12 cellular contexts compared by ENCODE assay signal in the genomic region with DNA sequence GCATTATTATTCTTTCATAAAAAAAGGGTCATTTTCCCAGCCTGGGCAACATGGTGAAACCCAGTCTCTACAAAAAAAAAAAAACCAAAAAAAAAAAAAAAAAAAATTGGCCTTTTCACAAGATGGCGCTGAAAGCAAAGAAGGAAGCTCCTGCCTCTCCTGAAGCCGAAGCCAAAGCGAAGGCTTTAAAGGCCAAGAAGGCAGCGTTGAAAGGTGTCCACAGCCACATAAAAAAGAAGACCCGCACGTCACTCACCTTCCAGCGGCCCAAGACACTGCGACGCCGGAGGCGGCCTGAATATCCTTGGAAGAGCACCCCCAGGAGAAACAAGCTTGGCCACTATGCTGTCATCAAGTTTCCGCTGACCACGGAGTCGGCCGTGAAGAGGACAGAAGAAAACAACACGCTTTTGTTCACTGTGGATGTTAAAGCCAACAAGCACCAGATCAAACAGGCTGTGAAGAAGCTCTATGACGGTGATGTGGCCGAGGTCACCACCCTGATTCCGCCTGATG. TPM values are rescaled to one million over a fixed set of nuclear protein-coding genes. Genes with fewer than 3 reads are reported as not detected.
DNase-seq lines count a peak whose midpoint lies in the region; ATAC-seq and TF ChIP-seq lines count a peak whose summit lies in the region.
"Had no signal": no experiment of that assay in that cellular context is flagged by ENCODE, and none has a peak within 500 bp of the region (broad histone marks: within the 10 kb centered on the region; RNA-seq: fewer than 3 reads in every experiment).

No MANE protein-coding gene starts in this region.

- TF ChIP-seq CTCF in A673 (conservative IDR thresholded peaks at IDR 0.05; ENCODE audit: low read depth, low read length) = 0 out of 2 replicates have a peak, but pooled peaks have one; percentile 23
- TF ChIP-seq CTCF in KMS-11 (conservative IDR thresholded peaks at IDR 0.05; ENCODE audit: low read depth, low read length) = no peak
- peak; percentile 43 for TF ChIP-seq CTCF in neural cell (IDR thresholded peaks at IDR 0.05; ENCODE audit: poor library complexity, severe bottlenecking)
- TF ChIP-seq CTCF in upper lobe of left lung (IDR thresholded peaks at IDR 0.05) = no peak

- TF ChIP-seq RAD21 in neural cell (conservative IDR thresholded peaks at IDR 0.05) = peak; percentile 48

- no peak for ATAC-seq in upper lobe of left lung (ENCODE audit: low FRiP score in 2 of 2)
- no peak for ATAC-seq in GM21529 (IDR thresholded peaks at IDR 0.05; ENCODE audit: unreplicated experiment)
- no peak for ATAC-seq in activated CD8-positive, alpha-beta memory T cell treated with anti-CD3 and anti-CD28 coated beads, Interleukin-2, amount 10 ng/mL, durations not matched to agents 7 days and 5 days
- ATAC-seq: CD8-positive, alpha-beta T cell had no signal

- peaks cover 2% of the 10 kb centered on the region for H3K9me3 Mint-ChIP-seq in activated CD8-positive, alpha-beta memory T cell treated with anti-CD3 and anti-CD28 coated beads, Interleukin-2, amount 10 ng/mL, durations not matched to agents 7 days and 5 days (ENCODE audit: low read depth)
- H3K9me3 Mint-ChIP-seq: CD8-positive, alpha-beta T cell had no signal

- no peaks in the 10 kb centered on the region for H3K9me2 ChIP-seq in neural cell (ENCODE audit: insufficient read depth, low read length)

- TF ChIP-seq EP300 in neural cell (conservative IDR thresholded peaks at IDR 0.05; ENCODE audit: poor library complexity, severe bottlenecking) (no peak), upper lobe of left lung (IDR thresholded peaks at IDR 0.05) (no peak)

- no peak for DNase-seq in A673 (ENCODE audit: low spot score)
- DNase-seq in upper lobe of left lung = no peak
- no peak for DNase-seq in stimulated activated CD4-positive, alpha-beta T cell treated with anti-CD3 and anti-CD28 coated beads, Interleukin-12 subunit alpha, Interleukin-12 subunit beta, amount 100 ng/mL, for 4 hours
- DNase-seq in activated CD8-positive, alpha-beta memory T cell treated with anti-CD3 and anti-CD28 coated beads, Interleukin-2, amount 10 ng/mL, durations not matched to agents 7 days and 5 days = no peak
- DNase-seq: CD8-positive, alpha-beta T cell; NCI-H2081 treated with DMSO at 0.1 percent for 48 hours had no signal

- peaks cover 19% of the 10 kb centered on the region for H3K4me1 Mint-ChIP-seq in activated CD8-positive, alpha-beta memory T cell treated with anti-CD3 and anti-CD28 coated beads, Interleukin-2, amount 10 ng/mL, durations not matched to agents 7 days and 5 days

- H3K27ac Mint-ChIP-seq in activated CD8-positive, alpha-beta memory T cell treated with anti-CD3 and anti-CD28 coated beads, Interleukin-2, amount 10 ng/mL, durations not matched to agents 7 days and 5 days = no peak overlapping the region
- H3K27ac Mint-ChIP-seq: activated naive CD8-positive, alpha-beta T cell; CD8-positive, alpha-beta T cell had no signal

- H3F3A ChIP-seq in neural cell (ENCODE audit: insufficient read depth, low read length, poor library complexity, severe bottlenecking) = no peaks in the 10 kb centered on the region

- H3K36me3 Mint-ChIP-seq in activated CD8-positive, alpha-beta memory T cell treated with anti-CD3 and anti-CD28 coated beads, Interleukin-2, amount 10 ng/mL, durations not matched to agents 7 days and 5 days = peaks cover 2% of the 10 kb centered on the region
- H3K36me3 Mint-ChIP-seq: activated naive CD8-positive, alpha-beta T cell had no signal

- H3K79me2 ChIP-seq in KMS-11 (ENCODE audit: insufficient read depth, low read depth) (no peaks in the 10 kb centered on the region), neural cell (replicated peaks; ENCODE audit: insufficient read depth, low read length) (no peaks in the 10 kb centered on the region)

- no peaks in the 10 kb centered on the region for H3K4me1 ChIP-seq in A673 (ENCODE audit: insufficient read depth, low read length, poor library complexity, severe bottlenecking)
- H3K4me1 ChIP-seq in KMS-11 (ENCODE audit: low read depth, poor library complexity, severe bottlenecking) = peaks cover 26% of the 10 kb centered on the region
- H3K4me1 ChIP-seq in upper lobe of left lung = peaks cover 12 to 20% (median 20%) of the 10 kb centered on the region in 4 donors

- CTCF ChIA-PET in A673 (lab: Charles Lee) = no interaction called here
- CTCF ChIA-PET in activated CD8-positive, alpha-beta memory T cell treated with anti-CD3 and anti-CD28 coated beads, Interleukin-2, amount 10 ng/mL, durations not matched to agents 7 days and 5 days (lab: Charles Lee) = interaction anchor here (0.7 to 1.3 kb wide), 3 partner anchors 8 to 22 kb away, joined by 3 to 4 read pairs (median 3); no protein-coding TSS in a partner anchor

- H4K20me1 ChIP-seq in KMS-11 (ENCODE audit: insufficient read depth) (no peaks in the 10 kb centered on the region), neural cell (ENCODE audit: insufficient read depth) (no peaks in the 10 kb centered on the region)

- H3K27ac ChIP-seq in A673 (ENCODE audit: low read depth, low read length, poor library complexity, severe bottlenecking) (no peak overlapping the region), KMS-11 (peak overlapping the region; percentile 28; the same call in 1 of the 2 replicates), cingulate gyrus (ENCODE audit: low read depth, low read length) (peak overlapping the region; percentile 69), neural cell (ENCODE audit: low read length) (no peak overlapping the region), upper lobe of left lung (no peak overlapping the region)
- H3K27ac ChIP-seq: SJSA1 had no signal

- peak overlapping the region; percentile 58 for H3K4me2 ChIP-seq in KMS-11
- H3K4me2 ChIP-seq in neural cell (ENCODE audit: low read length) = no peak overlapping the region

- BruUV-seq in A673 (replicated peaks; lab: Mats Ljungman, UMichigan) = no TSS peak

- intact Hi-C loops in A673 (cut with micrococcal nuclease; ENCODE audit: unreplicated experiment) = no loop called here

- no peak for TF ChIP-seq POLR2A in upper lobe of left lung (IDR thresholded peaks at IDR 0.05)

- H3K4me3 ChIP-seq in A673 (ENCODE audit: low read depth, low read length, poor library complexity, severe bottlenecking) = no peak overlapping the region
- H3K4me3 ChIP-seq in KMS-11 (IDR thresholded peaks at IDR 0.05; ENCODE audit: insufficient read depth, low read depth, low read length) = no peak overlapping the region
- no peak overlapping the region for H3K4me3 ChIP-seq in neural cell (ENCODE audit: low read length)
- no peak overlapping the region for H3K4me3 ChIP-seq in upper lobe of left lung
- H3K4me3 ChIP-seq: SJSA1 had no signal

- H3K4me3 Mint-ChIP-seq in activated CD8-positive, alpha-beta memory T cell treated with anti-CD3 and anti-CD28 coated beads, Interleukin-2, amount 10 ng/mL, durations not matched to agents 7 days and 5 days = no peak overlapping the region
- H3K4me3 Mint-ChIP-seq: activated naive CD8-positive, alpha-beta T cell; CD8-positive, alpha-beta T cell had no signal

- H3K9me3 ChIP-seq in A673 (ENCODE audit: low read depth, low read length, poor library complexity, severe bottlenecking) (no peaks in the 10 kb centered on the region), neural cell (ENCODE audit: low read length) (no peaks in the 10 kb centered on the region), upper lobe of left lung (no peaks in the 10 kb centered on the region)
- H3K9me3 ChIP-seq: SJSA1 had no signal

- H3K36me3 ChIP-seq in A673 (ENCODE audit: insufficient read depth, low read length, poor library complexity, severe bottlenecking) (no peaks in the 10 kb centered on the region), KMS-11 (ENCODE audit: insufficient read depth) (no peaks in the 10 kb centered on the region), neural cell (ENCODE audit: insufficient read depth, low read length) (no peaks in the 10 kb centered on the region), upper lobe of left lung (no peaks in the 10 kb centered on the region)

- H2AFZ ChIP-seq in KMS-11 (ENCODE audit: low read depth) (peak overlapping the region; percentile 10; the same call in 1 of the 2 replicates), neural cell (ENCODE audit: low read depth, low read length) (no peak overlapping the region)

- POLR2A ChIA-PET in A673 (lab: Charles Lee; ENCODE audit: low non-redundant PET) = interaction anchor here (0.7 kb wide), 2 partner anchors 284 to 326 kb away, joined by 9 to 16 read pairs; no protein-coding TSS in a partner anchor

- WGBS in upper lobe of left lung, 2 donors = 82 to 83% methylated on average over 19 of the region's 19 CpGs

- H3K27me3 Mint-ChIP-seq in activated CD8-positive, alpha-beta memory T cell treated with anti-CD3 and anti-CD28 coated beads, Interleukin-2, amount 10 ng/mL, durations not matched to agents 7 days and 5 days = peaks cover 5% of the 10 kb centered on the region
- H3K27me3 Mint-ChIP-seq: activated naive CD8-positive, alpha-beta T cell had no signal

- H3K27me3 ChIP-seq in A673 (replicated peaks; ENCODE audit: insufficient read depth, low read depth, low read length, poor library complexity) (no peaks in the 10 kb centered on the region), KMS-11 (ENCODE audit: insufficient read depth, low read depth) (no peaks in the 10 kb centered on the region), neural cell (ENCODE audit: insufficient read depth, low read depth, low read length) (no peaks in the 10 kb centered on the region), upper lobe of left lung (no peaks in the 10 kb centered on the region)
- H3K27me3 ChIP-seq: SJSA1 had no signal

- no peak overlapping the region for H3K9ac ChIP-seq in KMS-11
- no peak overlapping the region for H3K9ac ChIP-seq in neural cell (ENCODE audit: low read length)

RNA-seq across cellular contexts. Expression of a gene that starts 4.9 kb away (rescaled TPM):
- total RNA-seq in A673 (2021) = 38.7 and 47.1 TPM in 2 replicates
- 36.7 and 47.3 TPM in 2 replicates for polyA plus RNA-seq in neural cell
- polyA minus RNA-seq in neural cell = 28.4 and 39.9 TPM in 2 replicates
- 100 to 1,000 TPM in 3 of 6 donors, 10 to 100 TPM in 3; 27.9 to 150 (median 96.4) TPM for total RNA-seq in upper lobe of left lung
- 10 to 100 TPM; 46.6 to 50.4 TPM for total RNA-seq in activated CD8-positive, alpha-beta memory T cell treated with anti-CD3 and anti-CD28 coated beads, Interleukin-2, amount 10 ng/mL, durations not matched to agents 7 days and 5 days

RNA-seq across cellular contexts. Expression of a gene that starts 10.3 kb away (rescaled TPM):
- 261 and 321 TPM in 2 replicates for total RNA-seq in A673 (2021)
- 63.4 and 65.2 TPM in 2 replicates for polyA plus RNA-seq in neural cell
- polyA minus RNA-seq in neural cell = 17.9 and 19.7 TPM in 2 replicates
- total RNA-seq in upper lobe of left lung = 10 to 100 TPM; 22.1 to 57.6 (median 41.8) TPM
- total RNA-seq in activated CD8-positive, alpha-beta memory T cell treated with anti-CD3 and anti-CD28 coated beads, Interleukin-2, amount 10 ng/mL, durations not matched to agents 7 days and 5 days = 1 to 10 TPM; 6.7 to 7.0 TPM

RNA-seq across cellular contexts. Expression of a gene that starts 15.0 kb away (rescaled TPM):
- total RNA-seq in A673 (2021) = 27.5 and 28.7 TPM in 2 replicates
- 58.8 and 71.8 TPM in 2 replicates for polyA plus RNA-seq in neural cell
- 11.2 and 18.0 TPM in 2 replicates for polyA minus RNA-seq in neural cell
- total RNA-seq in upper lobe of left lung = 10 to 100 TPM in 5 of 6 donors, 1 to 10 TPM in 1; 8.6 to 22.4 (median 14.6) TPM
- total RNA-seq in activated CD8-positive, alpha-beta memory T cell treated with anti-CD3 and anti-CD28 coated beads, Interleukin-2, amount 10 ng/mL, durations not matched to agents 7 days and 5 days = 1 to 10 TPM; 5.9 to 6.3 TPM

RNA-seq across cellular contexts. Expression of a gene that starts 16.4 kb away (rescaled TPM):
- total RNA-seq in A673 (2021) (150 and 157 TPM in 2 replicates), upper lobe of left lung (10 to 100 TPM; 48.8 to 83.9 (median 58.4) TPM)
- 134 and 182 TPM in 2 replicates for polyA plus RNA-seq in neural cell
- 60.3 and 61.8 TPM in 2 replicates for polyA minus RNA-seq in neural cell
- 10 to 100 TPM; 89.0 to 90.7 TPM for total RNA-seq in activated CD8-positive, alpha-beta memory T cell treated with anti-CD3 and anti-CD28 coated beads, Interleukin-2, amount 10 ng/mL, durations not matched to agents 7 days and 5 days

RNA-seq across cellular contexts. Expression of a gene that starts 34.2 kb away (rescaled TPM):
- 32.7 and 38.2 TPM in 2 replicates for total RNA-seq in A673 (2021)
- 30.5 and 34.3 TPM in 2 replicates for polyA plus RNA-seq in neural cell
- 25.5 and 26.8 TPM in 2 replicates for polyA minus RNA-seq in neural cell
- 10 to 100 TPM; 26.8 to 45.9 (median 31.9) TPM for total RNA-seq in upper lobe of left lung
- 10 to 100 TPM; 22.3 to 25.7 TPM for total RNA-seq in activated CD8-positive, alpha-beta memory T cell treated with anti-CD3 and anti-CD28 coated beads, Interleukin-2, amount 10 ng/mL, durations not matched to agents 7 days and 5 days

Comparison
In these comparisons a context has a peak if more than half of its experiments do, and no peak if none do; other contexts are left out.
1. H3K27ac ChIP-seq: peak in KMS-11 (single experiment) and cingulate gyrus (single experiment); none in A673 (single experiment), neural cell (single experiment) and upper lobe of left lung (0 of 4).
2. CTCF ChIP-seq: peak in A673 (single experiment) and neural cell (single experiment); none in KMS-11 (single experiment) and upper lobe of left lung (0 of 6).